ENCODE assay signal across 32 cellular contexts in the genomic region with DNA sequence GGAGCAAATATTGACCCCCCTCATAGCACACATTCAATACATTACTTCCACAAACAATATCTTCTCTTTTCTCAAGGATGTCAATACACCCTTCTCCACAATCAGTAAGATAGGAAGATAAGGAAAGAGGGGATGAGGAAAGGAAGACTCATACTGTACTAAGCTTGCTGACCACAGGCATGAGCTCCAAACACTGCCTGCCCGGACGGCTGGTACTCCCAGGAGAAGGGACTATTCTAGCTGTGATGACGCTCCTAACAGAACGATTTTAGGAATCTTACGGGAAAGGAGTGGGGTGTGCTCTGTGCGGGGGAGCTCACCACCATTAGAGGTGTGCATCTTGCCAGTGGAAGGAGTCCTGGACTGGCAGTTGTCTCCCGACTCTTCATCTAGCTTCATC. TPM values are rescaled to one million over a fixed set of nuclear protein-coding genes. Genes with fewer than 3 reads are reported as not detected.
"Had no signal": no experiment of that assay in that cellular context is flagged by ENCODE, and none has a peak within 500 bp of the region (broad histone marks: within the 10 kb centered on the region; RNA-seq: fewer than 3 reads in every experiment).

No MANE protein-coding gene starts in this region.

- H3K9me3 ChIP-seq: ovary, psoas muscle, right lobe of liver, sigmoid colon, spleen, suprapubic skin, testis, tibial artery, transverse colon, upper lobe of right lung, uterus had no signal

- H3K4me3 ChIP-seq: neural progenitor cell, ovary, psoas muscle, right lobe of liver, sigmoid colon, skin epidermis, smooth muscle cell, spleen, suprapubic skin, testis, tibial artery, transverse colon, upper lobe of right lung, uterus had no signal

- DNase-seq: natural killer cell; occipital lobe; ovary; posterior cingulate gyrus; psoas muscle; right cardiac atrium; right lobe of liver; sigmoid colon; spleen; stimulated activated CD4-positive, alpha-beta T cell treated with anti-CD3 and anti-CD28 coated beads, Interleukin-12 subunit alpha, Interleukin-12 subunit beta, amount 100 ng/mL, for 4 hours; stimulated activated CD4-positive, alpha-beta T cell treated with anti-CD3 and anti-CD28 coated beads, Interleukin-1b, Interleukin-23, amount 100 ng/mL, for 48 hours; stimulated activated CD4-positive, alpha-beta T cell treated with anti-CD3 and anti-CD28 coated beads, Interleukin-4, amount 100 ng/mL, for 1 hour; stimulated activated CD4-positive, alpha-beta T cell treated with anti-CD3 and anti-CD28 coated beads, Interleukin-4, amount 100 ng/mL, for 4 hours; stimulated activated CD8-positive, alpha-beta memory T cell treated with anti-CD3 and anti-CD28 coated beads, Interleukin-4, amount 100 ng/mL, for 48 hours; stimulated activated naive CD4-positive, alpha-beta T cell; stimulated activated naive CD8-positive, alpha-beta T cell treated with anti-CD3 and anti-CD28 coated beads, Interleukin-15, amount 100 ng/mL, for 72 hours; stimulated activated naive CD8-positive, alpha-beta T cell treated with anti-CD3 and anti-CD28 coated beads, Interleukin-15, Interleukin-2, amounts not matched to agents 100 U/mL and 50 U/mL, for 24 hours; substantia nigra; testis; tibial artery; transverse colon; upper lobe of right lung; uterus had no signal

- H3K27me3 ChIP-seq: neural progenitor cell, ovary, right lobe of liver, sigmoid colon, spleen, suprapubic skin, testis, tibial artery, transverse colon, upper lobe of right lung, uterus had no signal

- ATAC-seq: natural killer cell; psoas muscle; right cardiac atrium; stimulated activated memory B cell treated with anti-CD40 and anti-IgM and Interleukin-4, amounts not matched to agents 10 μg/mL and 1 μg/mL and 100 μg/mL, for 72 hours; stimulated activated naive CD8-positive, alpha-beta T cell treated with anti-CD3 and anti-CD28 coated beads, Interleukin-15, amount 100 ng/mL, for 72 hours; stimulated activated naive CD8-positive, alpha-beta T cell treated with anti-CD3 and anti-CD28 coated beads, Interleukin-15, Interleukin-2, amounts not matched to agents 100 U/mL and 50 U/mL, for 24 hours; upper lobe of right lung had no signal

- H3K27ac ChIP-seq: neural progenitor cell, ovary, parathyroid adenoma, psoas muscle, sigmoid colon, skin epidermis, spleen, suprapubic skin, testis, tibial artery, transverse colon, upper lobe of right lung, uterus had no signal

- H3K4me1 ChIP-seq: parathyroid adenoma, psoas muscle, spleen, suprapubic skin, testis, transverse colon, upper lobe of right lung had no signal

- H3K36me3 ChIP-seq: neural progenitor cell, ovary, right lobe of liver, sigmoid colon, spleen, suprapubic skin, tibial artery, transverse colon, upper lobe of right lung, uterus had no signal

RNA-seq across cellular contexts. Expression of a gene that starts 3.9 kb away (rescaled TPM):
- total RNA-seq: natural killer cell, occipital lobe, progenitor cell of endocrine pancreas, psoas muscle, right cardiac atrium, right lobe of liver, sigmoid colon, smooth muscle cell, spleen, transverse colon, upper lobe of right lung, urinary bladder, uterus had no signal
- polyA plus RNA-seq: neural cell, ovary, right cardiac atrium, sigmoid colon, urinary bladder had no signal
